31 cellular contexts compared by ENCODE assay signal in genomic region chr3:115292677-115293076, GRCh38.
"Had no signal": no experiment of that assay in that cellular context is flagged by ENCODE, and none has a peak within 500 bp of the region (broad histone marks: within the 10 kb centered on the region; RNA-seq: fewer than 3 reads in every experiment).

No MANE protein-coding gene starts in this region.

- H3K9me3 ChIP-seq: MG63 had no signal

- DNase-seq: Karpas-422, Kasumi-1, MG63, MM.1S, MV-4-11, NCI-H1048, NCI-H1092, NCI-H1092 treated with DMSO at 0.1 percent for 48 hours, NCI-H1105, NCI-H1105 treated with DMSO at 0.1 percent for 48 hours, NCI-H1417, NCI-H1417 treated with DMSO at 0.1 percent for 48 hours, NCI-H1436 treated with DMSO at 0.1 percent for 48 hours, NCI-H146, NCI-H1694, NCI-H1694 treated with DMSO at 0.1 percent for 48 hours, NCI-H187, NCI-H187 treated with DMSO at 0.1 percent for 48 hours, NCI-H1930, NCI-H2029, NCI-H2029 treated with DMSO at 0.1 percent for 48 hours, NCI-H2081 treated with DMSO at 0.1 percent for 48 hours, NCI-H2107, NCI-H2171, NCI-H2171 treated with DMSO at 0.1 percent for 48 hours, NCI-H2227 treated with DMSO at 0.1 percent for 48 hours, NCI-H226, NCI-H345, NCI-H510A, NCI-H510A treated with DMSO at 0.1 percent for 48 hours, NCI-H524 had no signal

- H3K4me3 ChIP-seq: MG63 had no signal

- H3K36me3 ChIP-seq: MG63 had no signal

- H3K27me3 ChIP-seq: MG63 had no signal
